1 cellular context compared by ENCODE assay signal in genomic region chr11:117096973-117097566, GRCh38.
TF ChIP-seq lines count a peak whose summit lies in the region.

No MANE protein-coding gene starts in this region.

TF ChIP-seq in GM23338, 12 proteins besides CTCF, POLR2A, EP300 and RAD21 (continued from another document):
- no peak for TF ChIP-seq POLR2AphosphoS5 (IDR thresholded peaks at IDR 0.05; ENCODE audit: low read depth)
TF ChIP-seq in GM23338: peak in this region for 0.
